In genomic region chr12:57222286-57223190, GRCh38 we compare ENCODE assay signal across 14 cellular contexts. TPM values are rescaled to one million over a fixed set of nuclear protein-coding genes. Genes with fewer than 3 reads are reported as not detected.
A peak's percentile ranks its signal among the peaks of the same experiment; 100 is the strongest.
DNase-seq lines count a peak whose midpoint lies in the region; ATAC-seq and TF ChIP-seq lines count a peak whose summit lies in the region.
"Had no signal": no experiment of that assay in that cellular context is flagged by ENCODE, and none has a peak within 500 bp of the region (broad histone marks: within the 10 kb centered on the region; RNA-seq: fewer than 3 reads in every experiment).

No MANE protein-coding gene starts in this region.

- CTCF ChIA-PET in HEK293T (lab: Yijun Ruan, JAX) = interaction anchor here (1.0 to 1.5 kb wide), 3 partner anchors 9 to 21 kb away, joined by 3 to 6 read pairs (median 4); no protein-coding TSS in a partner anchor

- TF ChIP-seq CTCF in DOHH2 (IDR thresholded peaks at IDR 0.05; ENCODE audit: low read depth, low read length, poor library complexity, severe bottlenecking) (peak; percentile 9), WERI-Rb-1 (IDR thresholded peaks at IDR 0.05; ENCODE audit: low read depth, low read length) (no peak)

- H3K27ac Mint-ChIP-seq in natural killer cell treated with Interleukin-12 subunit alpha and Interleukin-12 subunit beta and Interleukin-15 and Interleukin-18, amount 100 ng/mL, for 72 hours = peak overlapping the region in 1 of 2 donors; percentile 0

- H3K36me3 Mint-ChIP-seq in natural killer cell treated with Interleukin-12 subunit alpha and Interleukin-12 subunit beta and Interleukin-15 and Interleukin-18, amount 100 ng/mL, for 72 hours = no peaks in the 10 kb centered on the region

- H3K4me3 Mint-ChIP-seq in natural killer cell treated with Interleukin-12 subunit alpha and Interleukin-12 subunit beta and Interleukin-15 and Interleukin-18, amount 100 ng/mL, for 72 hours = peak overlapping the region; percentile 62

- H4K20me1 ChIP-seq in DOHH2 (ENCODE audit: control insufficient read depth, insufficient read depth, low read depth, low read length) = peaks cover 3% of the 10 kb centered on the region; the same call in 1 of the 2 replicates

- peaks cover 95% of the 10 kb centered on the region for H3K4me1 ChIP-seq in DOHH2 (ENCODE audit: control insufficient read depth, low read length)

- H3K27ac ChIP-seq in DOHH2 (ENCODE audit: low read depth, low read length) (peak overlapping the region; percentile 95), WERI-Rb-1 (peak overlapping the region; percentile 17)
- H3K27ac ChIP-seq: 22Rv1 had no signal

- H3K79me2 ChIP-seq in DOHH2 (ENCODE audit: control insufficient read depth, low read length) = peaks cover 63% of the 10 kb centered on the region

- peaks cover 48 to 60% of the 10 kb centered on the region in 2 donors for H3K4me1 Mint-ChIP-seq in natural killer cell treated with Interleukin-12 subunit alpha and Interleukin-12 subunit beta and Interleukin-15 and Interleukin-18, amount 100 ng/mL, for 72 hours (ENCODE audit: low read depth in 2 of 2)

- DNase-seq in DMS153 (lab: John Stamatoyannopoulos, UW) (peak; percentile 1), DMS153 treated with DMSO at 0.1 percent for 48 hours (lab: John Stamatoyannopoulos, UW; ENCODE audit: unreplicated experiment) (no peak), WERI-Rb-1 (no peak), pons (ENCODE audit: low spot score) (no peak), HEK293T (ENCODE audit: extremely low spot score) (no peak)
- no peak for DNase-seq in natural killer cell treated with Interleukin-12 subunit alpha and Interleukin-12 subunit beta and Interleukin-15 and Interleukin-18, amount 100 ng/mL, for 72 hours (ENCODE audit: low spot score)
- DNase-seq: NCI-H2107, NCI-H226, SHP77 had no signal

- H3K27me3 Mint-ChIP-seq in natural killer cell treated with Interleukin-12 subunit alpha and Interleukin-12 subunit beta and Interleukin-15 and Interleukin-18, amount 100 ng/mL, for 72 hours = peaks cover 55 to 80% of the 10 kb centered on the region in 2 donors

- POLR2A ChIA-PET in HEK293T (lab: Yijun Ruan, JAX) = interaction anchor here (1.0 to 1.2 kb wide), 2 partner anchors 7 to 11 kb away, joined by 4 to 6 read pairs; partner anchors contain the start of gene SHMT2

- H3K4me3 ChIP-seq in DOHH2 (ENCODE audit: low read length) (peak overlapping the region; percentile 76), WERI-Rb-1 (ENCODE audit: low read depth, low read length) (no peak overlapping the region)
- H3K4me3 ChIP-seq: K562 had no signal

- peak overlapping the region; percentile 91 for H3K4me2 ChIP-seq in DOHH2 (ENCODE audit: low read length)

- H3K9me3 Mint-ChIP-seq in natural killer cell treated with Interleukin-12 subunit alpha and Interleukin-12 subunit beta and Interleukin-15 and Interleukin-18, amount 100 ng/mL, for 72 hours = no peaks in the 10 kb centered on the region

- H3K36me3 ChIP-seq in DOHH2 (ENCODE audit: control insufficient read depth, low read length) (peaks cover 21% of the 10 kb centered on the region), WERI-Rb-1 (no peaks in the 10 kb centered on the region)

- ATAC-seq in natural killer cell treated with Interleukin-12 subunit alpha and Interleukin-12 subunit beta and Interleukin-15 and Interleukin-18, amount 100 ng/mL, for 72 hours = no peak
- no peak for ATAC-seq in GM19324 (IDR thresholded peaks at IDR 0.05; ENCODE audit: low FRiP score, unreplicated experiment)
- ATAC-seq: HCT116 had no signal

- no peaks in the 10 kb centered on the region for H3K27me3 ChIP-seq in DOHH2 (ENCODE audit: control insufficient read depth, low read length)
- H3K27me3 ChIP-seq in WERI-Rb-1 (ENCODE audit: insufficient read depth, low read depth, severe bottlenecking) = no peaks in the 10 kb centered on the region

- H3K9me3 ChIP-seq in DOHH2 (ENCODE audit: control insufficient read depth, insufficient read depth, low read length) (no peaks in the 10 kb centered on the region), WERI-Rb-1 (ENCODE audit: severe bottlenecking) (no peaks in the 10 kb centered on the region)

- peaks cover 26% of the 10 kb centered on the region for H3F3A ChIP-seq in DOHH2 (ENCODE audit: control insufficient read depth, insufficient read depth)

- no peaks in the 10 kb centered on the region for H3K9me2 ChIP-seq in DOHH2 (replicated peaks; ENCODE audit: control insufficient read depth, low read length)

TF ChIP-seq in HEK293T, 16 proteins besides CTCF, POLR2A, EP300 and RAD21:
- TF ChIP-seq ZNF384 (IDR thresholded peaks at IDR 0.05) (no peak), SUZ12 (IDR thresholded peaks at IDR 0.05) (no peak), ARNT (IDR thresholded peaks at IDR 0.05) (no peak), L3MBTL2 (conservative IDR thresholded peaks at IDR 0.05) (no peak)

RNA-seq across cellular contexts. Expression of gene NXPH4, which starts 5.9 kb away (rescaled TPM):
- under 1 TPM in 1 of 2 donors, not detected in 1; 0.73 TPM for total RNA-seq in natural killer cell treated with Interleukin-12 subunit alpha and Interleukin-12 subunit beta and Interleukin-15 and Interleukin-18, amount 100 ng/mL, for 72 hours

RNA-seq across cellular contexts. Expression of gene SHMT2, which starts 7.0 kb away (rescaled TPM):
- total RNA-seq in natural killer cell treated with Interleukin-12 subunit alpha and Interleukin-12 subunit beta and Interleukin-15 and Interleukin-18, amount 100 ng/mL, for 72 hours = 100 to 1,000 TPM; 262 to 355 TPM

RNA-seq across cellular contexts. Expression of gene STAC3, which starts 28.4 kb away (rescaled TPM):
- 1 to 10 TPM; 2.5 to 6.1 TPM for total RNA-seq in natural killer cell treated with Interleukin-12 subunit alpha and Interleukin-12 subunit beta and Interleukin-15 and Interleukin-18, amount 100 ng/mL, for 72 hours
